Comparison of ENCODE assay signal across 32 cellular contexts in genomic region chr21:25491267-25491666, GRCh38.
DNase-seq lines count a peak whose midpoint lies in the region; ATAC-seq lines count a peak whose summit lies in the region.
"Had no signal": no experiment of that assay in that cellular context is flagged by ENCODE, and none has a peak within 500 bp of the region (broad histone marks: within the 10 kb centered on the region; RNA-seq: fewer than 3 reads in every experiment).

No MANE protein-coding gene starts in this region.

- H3K27me3 Mint-ChIP-seq in stimulated activated naive CD8-positive, alpha-beta T cell treated with anti-CD3 and anti-CD28 coated beads, Interleukin-15, Interleukin-2, amounts not matched to agents 100 ng/mL and 50 ng/mL, for 24 hours, result no peaks in the 10 kb centered on the region
- no peaks in the 10 kb centered on the region for H3K27me3 Mint-ChIP-seq in activated T-helper 1 cell treated with anti-CD3 and anti-CD28 coated beads, Interleukin-12 subunit alpha, Interleukin-12 subunit beta, Interleukin-2, Interleukin-4 antibody, amounts not matched to agents 30 ng/mL and 10 ng/mL and 1 ng/mL, durations not matched to agents 14 hours and 24 hours and 36 hours (ENCODE audit: insufficient read depth)
- no peaks in the 10 kb centered on the region for H3K27me3 Mint-ChIP-seq in stimulated activated naive CD8-positive, alpha-beta T cell treated with anti-CD3 and anti-CD28 coated beads, Interleukin-15, amount 100 ng/mL, for 72 hours
- H3K27me3 Mint-ChIP-seq: activated CD4-positive, alpha-beta T cell treated with anti-CD3 and anti-CD28 coated beads, Interleukin-2, amount 10 ng/mL, durations not matched to agents 7 days and 5 days had no signal

- no peak for ATAC-seq in stimulated activated naive CD8-positive, alpha-beta T cell treated with anti-CD3 and anti-CD28 coated beads, Interleukin-15, Interleukin-2, amounts not matched to agents 100 U/mL and 50 U/mL, for 24 hours
- ATAC-seq in GM19351 (IDR thresholded peaks at IDR 0.05; ENCODE audit: unreplicated experiment), result peak; percentile 42
- ATAC-seq in stimulated activated naive CD8-positive, alpha-beta T cell treated with anti-CD3 and anti-CD28 coated beads, Interleukin-15, amount 100 ng/mL, for 72 hours, result no peak
- no peak for ATAC-seq in left colon
- ATAC-seq: gastroesophageal sphincter, Panc1, sciatic nerve had no signal

- H3K27ac Mint-ChIP-seq in stimulated activated naive CD8-positive, alpha-beta T cell treated with anti-CD3 and anti-CD28 coated beads, Interleukin-15, Interleukin-2, amounts not matched to agents 100 ng/mL and 50 ng/mL, for 24 hours, result peak overlapping the region; percentile 96
- H3K27ac Mint-ChIP-seq in activated T-helper 1 cell treated with anti-CD3 and anti-CD28 coated beads, Interleukin-12 subunit alpha, Interleukin-12 subunit beta, Interleukin-2, Interleukin-4 antibody, amounts not matched to agents 30 ng/mL and 10 ng/mL and 1 ng/mL, durations not matched to agents 14 hours and 24 hours and 36 hours, result peak overlapping the region; percentile 46
- peak overlapping the region in 1 of 2 donors; percentile 16 for H3K27ac Mint-ChIP-seq in stimulated activated naive CD8-positive, alpha-beta T cell treated with anti-CD3 and anti-CD28 coated beads, Interleukin-15, amount 100 ng/mL, for 72 hours
- H3K27ac Mint-ChIP-seq: activated CD4-positive, alpha-beta T cell treated with anti-CD3 and anti-CD28 coated beads, Interleukin-2, amount 10 ng/mL, durations not matched to agents 7 days and 5 days; T-helper 2 cell treated with Interferon-gamma antibody and Interleukin-4, amounts not matched to agents 5 μg/mL and 100 μg/mL, for 36 hours had no signal

- no peak for DNase-seq in stimulated activated naive CD8-positive, alpha-beta T cell treated with anti-CD3 and anti-CD28 coated beads, Interleukin-15, Interleukin-2, amounts not matched to agents 100 U/mL and 50 U/mL, for 24 hours
- DNase-seq in activated T-helper 1 cell treated with anti-CD3 and anti-CD28 coated beads, Interleukin-12 subunit alpha, Interleukin-12 subunit beta, Interleukin-2, Interleukin-4 antibody, amounts not matched to agents 30 ng/mL and 10 ng/mL and 1 ng/mL, durations not matched to agents 14 hours and 24 hours and 36 hours (ENCODE audit: low spot score), result no peak
- no peak for DNase-seq in stimulated activated naive CD8-positive, alpha-beta T cell treated with anti-CD3 and anti-CD28 coated beads, Interleukin-15, amount 100 ng/mL, for 72 hours
- no peak for DNase-seq in stimulated activated CD4-positive, alpha-beta T cell treated with anti-CD3 and anti-CD28 coated beads, Interleukin-12 subunit alpha, Interleukin-12 subunit beta, amount 100 ng/mL, for 4 hours
- DNase-seq in inferior parietal cortex (ENCODE audit: extremely low spot score) (no peak), left colon (no peak)
- DNase-seq: activated CD4-positive, alpha-beta T cell treated with anti-CD3 and anti-CD28 coated beads, Interleukin-2, amount 10 ng/mL, durations not matched to agents 7 days and 5 days; activated CD8-positive, alpha-beta memory T cell treated with anti-CD3 and anti-CD28 coated beads, Interleukin-2, amount 50 U/mL, for 48 hours; activated naive CD4-positive, alpha-beta T cell; C1 segment of cervical spinal cord; central memory CD4-positive, alpha-beta T cell; COR-L47; dermis blood vessel endothelial cell; DMS79; GDM1; hippocampal formation; KG1; MG63; NCI-H1417; NCI-H2081; NCI-H2227 treated with DMSO at 0.1 percent for 48 hours; NCI-H526 treated with DMSO at 0.1 percent for 48 hours; SHP77 treated with DMSO at 0.1 percent for 48 hours; stimulated activated CD4-positive, alpha-beta T cell treated with anti-CD3 and anti-CD28 coated beads, Interleukin-4, amount 100 ng/mL, for 4 hours; stimulated activated naive CD4-positive, alpha-beta T cell treated with Interleukin-2 at 50 U/mL for 16 hours; thyroid gland had no signal

- peaks cover 7% of the 10 kb centered on the region for H3K9me3 Mint-ChIP-seq in stimulated activated naive CD8-positive, alpha-beta T cell treated with anti-CD3 and anti-CD28 coated beads, Interleukin-15, Interleukin-2, amounts not matched to agents 100 ng/mL and 50 ng/mL, for 24 hours
- peaks cover 15% of the 10 kb centered on the region for H3K9me3 Mint-ChIP-seq in activated T-helper 1 cell treated with anti-CD3 and anti-CD28 coated beads, Interleukin-12 subunit alpha, Interleukin-12 subunit beta, Interleukin-2, Interleukin-4 antibody, amounts not matched to agents 30 ng/mL and 10 ng/mL and 1 ng/mL, durations not matched to agents 14 hours and 24 hours and 36 hours
- no peaks in the 10 kb centered on the region for H3K9me3 Mint-ChIP-seq in stimulated activated naive CD8-positive, alpha-beta T cell treated with anti-CD3 and anti-CD28 coated beads, Interleukin-15, amount 100 ng/mL, for 72 hours
- H3K9me3 Mint-ChIP-seq: T-helper 2 cell treated with Interferon-gamma antibody and Interleukin-4, amounts not matched to agents 5 μg/mL and 100 μg/mL, for 36 hours had no signal

- H3K36me3 Mint-ChIP-seq in stimulated activated naive CD8-positive, alpha-beta T cell treated with anti-CD3 and anti-CD28 coated beads, Interleukin-15, Interleukin-2, amounts not matched to agents 100 ng/mL and 50 ng/mL, for 24 hours (ENCODE audit: low read depth), result peaks cover 67% of the 10 kb centered on the region
- peaks cover 5% of the 10 kb centered on the region for H3K36me3 Mint-ChIP-seq in activated T-helper 1 cell treated with anti-CD3 and anti-CD28 coated beads, Interleukin-12 subunit alpha, Interleukin-12 subunit beta, Interleukin-2, Interleukin-4 antibody, amounts not matched to agents 30 ng/mL and 10 ng/mL and 1 ng/mL, durations not matched to agents 14 hours and 24 hours and 36 hours (ENCODE audit: low read depth)

- H3K4me1 Mint-ChIP-seq in stimulated activated naive CD8-positive, alpha-beta T cell treated with anti-CD3 and anti-CD28 coated beads, Interleukin-15, Interleukin-2, amounts not matched to agents 100 ng/mL and 50 ng/mL, for 24 hours (ENCODE audit: low read depth), result peaks cover 67% of the 10 kb centered on the region
- H3K4me1 Mint-ChIP-seq in activated T-helper 1 cell treated with anti-CD3 and anti-CD28 coated beads, Interleukin-12 subunit alpha, Interleukin-12 subunit beta, Interleukin-2, Interleukin-4 antibody, amounts not matched to agents 30 ng/mL and 10 ng/mL and 1 ng/mL, durations not matched to agents 14 hours and 24 hours and 36 hours (ENCODE audit: low read depth), result peaks cover 46% of the 10 kb centered on the region
- H3K4me1 Mint-ChIP-seq in stimulated activated naive CD8-positive, alpha-beta T cell treated with anti-CD3 and anti-CD28 coated beads, Interleukin-15, amount 100 ng/mL, for 72 hours, result peaks cover 59% of the 10 kb centered on the region

- peak overlapping the region; percentile 44 for H3K4me3 Mint-ChIP-seq in stimulated activated naive CD8-positive, alpha-beta T cell treated with anti-CD3 and anti-CD28 coated beads, Interleukin-15, Interleukin-2, amounts not matched to agents 100 ng/mL and 50 ng/mL, for 24 hours
- H3K4me3 Mint-ChIP-seq in activated T-helper 1 cell treated with anti-CD3 and anti-CD28 coated beads, Interleukin-12 subunit alpha, Interleukin-12 subunit beta, Interleukin-2, Interleukin-4 antibody, amounts not matched to agents 30 ng/mL and 10 ng/mL and 1 ng/mL, durations not matched to agents 14 hours and 24 hours and 36 hours, result no peak overlapping the region
- peak overlapping the region; percentile 6 to 14 for H3K4me3 Mint-ChIP-seq in stimulated activated naive CD8-positive, alpha-beta T cell treated with anti-CD3 and anti-CD28 coated beads, Interleukin-15, amount 100 ng/mL, for 72 hours
- H3K4me3 Mint-ChIP-seq: activated CD4-positive, alpha-beta T cell treated with anti-CD3 and anti-CD28 coated beads, Interleukin-2, amount 10 ng/mL, durations not matched to agents 7 days and 5 days; T-helper 2 cell treated with Interferon-gamma antibody and Interleukin-4, amounts not matched to agents 5 μg/mL and 100 μg/mL, for 36 hours had no signal

- intact Hi-C loops in activated T-helper 1 cell treated with anti-CD3 and anti-CD28 coated beads, Interleukin-12 subunit alpha, Interleukin-12 subunit beta, Interleukin-2, Interleukin-4 antibody, amounts not matched to agents 30 ng/mL and 10 ng/mL and 1 ng/mL, durations not matched to agents 14 hours and 24 hours and 36 hours (cut with micrococcal nuclease), result loop anchor here (1.0 kb wide), 1 partner anchor 11 kb away; no protein-coding TSS in a partner anchor
- intact Hi-C loops in left colon (cut with DNase I, micrococcal nuclease), result no loop called here
